30 cellular contexts compared by ENCODE assay signal in the genomic region with DNA sequence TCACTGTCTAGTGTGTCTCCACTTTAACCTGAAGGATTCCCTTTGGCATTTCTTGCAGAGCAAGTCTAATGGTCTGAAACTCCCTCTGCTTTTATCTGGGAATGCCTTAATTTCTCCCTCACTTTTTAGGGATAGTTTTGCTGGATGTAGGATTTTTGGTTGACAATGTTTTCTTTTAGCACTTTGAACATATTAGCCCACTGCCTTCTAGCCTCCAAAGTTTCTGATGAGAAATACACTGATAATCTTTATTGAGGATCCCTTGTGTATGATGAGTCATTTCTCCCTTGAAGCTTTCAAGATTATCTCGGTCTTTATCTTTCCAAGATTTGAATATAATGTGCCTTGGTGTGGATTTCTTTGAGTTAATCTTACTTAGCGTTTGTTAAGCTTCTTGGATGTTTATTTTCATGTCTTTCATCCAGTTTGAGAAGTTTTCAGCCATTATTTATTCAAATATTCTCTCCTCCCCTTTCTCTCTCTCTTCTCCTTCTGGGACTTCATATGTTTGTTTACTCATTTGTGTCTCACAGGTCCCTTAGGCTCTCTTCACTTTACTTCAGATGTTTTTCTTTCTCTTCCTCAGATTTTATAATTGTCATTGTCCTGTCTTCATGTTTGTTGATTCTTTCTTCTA.
"Had no signal": no experiment of that assay in that cellular context is flagged by ENCODE, and none has a peak within 500 bp of the region (broad histone marks: within the 10 kb centered on the region; RNA-seq: fewer than 3 reads in every experiment).

No MANE protein-coding gene starts in this region.

- H3K36me3 ChIP-seq: adrenal gland, MG63, SJCRH30, WERI-Rb-1 had no signal

- H3K4me3 ChIP-seq: adrenal gland, MG63, SJCRH30, SK-N-MC had no signal

- H3K27ac ChIP-seq: adrenal gland, SJCRH30, SK-N-MC, WERI-Rb-1 had no signal

- H3K27me3 ChIP-seq: adrenal gland, MG63, SJCRH30 had no signal

- H3K9me3 ChIP-seq: adrenal gland, SJCRH30 had no signal

- H3K4me1 ChIP-seq: adrenal gland, SJCRH30 had no signal

- FAIRE-seq: bronchial epithelial cell had no signal

- DNase-seq: activated CD4-positive, alpha-beta memory T cell treated with anti-CD3 and anti-CD28 coated beads, Interleukin-2, amount 10 ng/mL, durations not matched to agents 7 days and 5 days; activated CD4-positive, alpha-beta T cell treated with anti-CD3 and anti-CD28 coated beads for 1 hour; activated CD4-positive, alpha-beta T cell treated with anti-CD3 and anti-CD28 coated beads for 48 hours; activated CD4-positive, CD25-positive, alpha-beta regulatory T cell; activated CD8-positive, alpha-beta memory T cell treated with anti-CD3 and anti-CD28 coated beads for 24 hours; activated CD8-positive, alpha-beta memory T cell treated with anti-CD3 and anti-CD28 coated beads, Interleukin-2, amount 10 ng/mL, durations not matched to agents 7 days and 5 days; activated CD8-positive, alpha-beta memory T cell treated with anti-CD3 and anti-CD28 coated beads, Interleukin-2, amount 50 U/mL, for 48 hours; activated effector memory CD4-positive, alpha-beta T cell treated with anti-CD3 and anti-CD28 coated beads, Interleukin-2, amount 50 U/mL, for 16 hours; activated naive CD4-positive, alpha-beta T cell; activated T-cell treated with anti-CD3 and anti-CD28 coated beads, Interleukin-2, amount 50 U/mL, for 72 hours; adrenal gland; anterior cingulate cortex; caudate nucleus; cerebellar nuclear complex; MG63; NCI-H1048; NCI-H1105 treated with DMSO at 0.1 percent for 48 hours; NCI-H1436; NCI-H1694 treated with DMSO at 0.1 percent for 48 hours; NCI-H2029; NCI-H345; NCI-H524 treated with DMSO at 0.1 percent for 48 hours; SHP77; SJCRH30; T1000; WERI-Rb-1 had no signal

- ATAC-seq: activated CD8-positive, alpha-beta memory T cell treated with anti-CD3 and anti-CD28 coated beads, Interleukin-2, amount 10 ng/mL, durations not matched to agents 7 days and 5 days; activated naive CD4-positive, alpha-beta T cell treated with anti-CD3 and anti-CD28 coated beads, Interleukin-2, amount 50 U/mL, for 72 hours; activated T-cell treated with anti-CD3 and anti-CD28 coated beads, Interleukin-2, amount 50 U/mL, for 72 hours; activated T-helper 17 cell treated with anti-CD3 and anti-CD28 coated beads, Interleukin-2, amount 50 U/mL, for 72 hours had no signal
